ENCODE assay signal across 1 cellular context in the genomic region with DNA sequence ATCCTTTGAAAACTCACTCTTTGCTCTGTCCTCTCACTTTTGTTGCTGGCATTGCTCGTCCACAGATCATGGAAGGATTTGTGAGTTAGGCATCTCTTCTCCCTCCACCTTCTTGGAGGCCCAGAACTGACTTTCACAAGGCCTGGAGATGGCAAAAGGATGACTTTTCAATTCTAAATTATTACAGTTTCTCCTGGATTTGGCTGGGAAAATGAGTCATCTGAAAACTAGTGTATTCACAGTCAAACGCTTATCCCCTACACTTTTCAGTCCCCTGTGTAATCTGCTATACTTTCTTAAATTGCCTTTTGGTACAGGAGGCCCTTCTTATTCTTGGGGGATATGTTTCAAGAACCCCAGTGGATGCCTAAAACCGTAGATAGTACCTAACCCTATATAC.
TF ChIP-seq lines count a peak whose summit lies in the region.

No MANE protein-coding gene starts in this region.

TF ChIP-seq in SK-N-SH, 30 proteins besides CTCF, POLR2A, EP300 and RAD21 (continued from another document):
- TF ChIP-seq, protein P1, sequence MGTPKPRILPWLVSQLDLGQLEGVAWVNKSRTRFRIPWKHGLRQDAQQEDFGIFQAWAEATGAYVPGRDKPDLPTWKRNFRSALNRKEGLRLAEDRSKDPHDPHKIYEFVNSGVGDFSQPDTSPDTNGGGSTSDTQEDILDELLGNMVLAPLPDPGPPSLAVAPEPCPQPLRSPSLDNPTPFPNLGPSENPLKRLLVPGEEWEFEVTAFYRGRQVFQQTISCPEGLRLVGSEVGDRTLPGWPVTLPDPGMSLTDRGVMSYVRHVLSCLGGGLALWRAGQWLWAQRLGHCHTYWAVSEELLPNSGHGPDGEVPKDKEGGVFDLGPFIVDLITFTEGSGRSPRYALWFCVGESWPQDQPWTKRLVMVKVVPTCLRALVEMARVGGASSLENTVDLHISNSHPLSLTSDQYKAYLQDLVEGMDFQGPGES (IDR thresholded peaks at IDR 0.05; ENCODE audit: low read depth, low read length) = no peak
